In genomic region chr20:45470262-45470931, GRCh38 we compare ENCODE assay signal across 8 cellular contexts. TPM values are rescaled to one million over a fixed set of nuclear protein-coding genes. Genes with fewer than 3 reads are reported as not detected.
DNase-seq lines count a peak whose midpoint lies in the region; ATAC-seq and TF ChIP-seq lines count a peak whose summit lies in the region.

No MANE protein-coding gene starts in this region.

- H2BK12ac ChIP-seq in H9 (ENCODE audit: insufficient read length, low read depth, low read length): no peak overlapping the region

- H2AK5ac ChIP-seq in H9 (ENCODE audit: insufficient read length, low read length): no peak overlapping the region

- intact Hi-C loops in PC-9 (cut with micrococcal nuclease; ENCODE audit: unreplicated experiment) (no loop called here), testis (cut with DNase I; ENCODE audit: low total_unique reads) (no loop called here)

- no peaks in the 10 kb centered on the region for H3K79me1 ChIP-seq in H9 (ENCODE audit: insufficient read depth, low read depth, low read length, poor library complexity, severe bottlenecking)

- POLR2A ChIA-PET in PC-9 (lab: Charles Lee; ENCODE audit: unreplicated experiment): interaction anchor here (0.7 to 1.2 kb wide), 5 partner anchors 15 to 1141 kb away, joined by 4 to 15 read pairs (median 10); no protein-coding TSS in a partner anchor

- CTCF ChIA-PET in PC-9 (lab: Charles Lee): interaction anchor here (1.0 kb wide), 1 partner anchor 15 kb away, joined by 4 read pairs; no protein-coding TSS in a partner anchor

- ATAC-seq in HG02884 (IDR thresholded peaks at IDR 0.05; ENCODE audit: unreplicated experiment): no peak

- no peak overlapping the region for H3K18ac ChIP-seq in H9 (ENCODE audit: insufficient read length, low read depth, low read length)

- H3K9ac ChIP-seq in H9 (ENCODE audit: extremely low read depth, insufficient read length, low read length): peak overlapping the region; percentile 32

- TF ChIP-seq CTCF in H9 (conservative IDR thresholded peaks at IDR 0.05) (no peak), PC-9 (conservative IDR thresholded peaks at IDR 0.05) (no peak), testis (IDR thresholded peaks at IDR 0.05) (no peak)

- peaks cover 23% of the 10 kb centered on the region for H3K27me3 Mint-ChIP-seq in H9 (ENCODE audit: low read depth)

- no peak overlapping the region for H4K5ac ChIP-seq in H9 (ENCODE audit: insufficient read length, low read depth, low read length)

- H3T11ph ChIP-seq in H9 (ENCODE audit: low read length): no peak overlapping the region

- H3K79me2 ChIP-seq in H9 (ENCODE audit: insufficient read depth, low read length): no peaks in the 10 kb centered on the region
- peaks cover 27% of the 10 kb centered on the region for H3K79me2 ChIP-seq in PC-9 (ENCODE audit: low read depth)

- H3K9me3 ChIP-seq in H9 (ENCODE audit: control insufficient read depth, low read depth, low read length) (no peaks in the 10 kb centered on the region), PC-9 (ENCODE audit: insufficient read depth, low read depth) (no peaks in the 10 kb centered on the region), testis (no peaks in the 10 kb centered on the region)
- no peaks in the 10 kb centered on the region for H3K9me3 ChIP-seq in effector memory CD4-positive, alpha-beta T cell (ENCODE audit: control insufficient read depth, low read length)

- H2BK15ac ChIP-seq in H9 (ENCODE audit: low read depth, low read length): no peak overlapping the region

- peak overlapping the region in 1 of 3 experiments; percentile 29; a peak in 1 of 7 replicates for H3K27ac Mint-ChIP-seq in H9

- 0 out of 2 replicates have a peak, but pooled peaks cover 10% of the 10 kb centered on the region for H3F3A ChIP-seq in PC-9 (ENCODE audit: insufficient read depth, low read depth)

- H3K4me3 ChIP-seq in PC-9 (peak overlapping the region; percentile 67), testis (peak overlapping the region; percentile 46 to 66)
- peak overlapping the region; percentile 46 for H3K4me3 ChIP-seq in effector memory CD4-positive, alpha-beta T cell (ENCODE audit: insufficient read depth, low read depth, low read length, poor library complexity, severe bottlenecking)

- H3K4me2 ChIP-seq in H9 (ENCODE audit: insufficient read depth, insufficient read length, low read length) (peak overlapping the region; percentile 58), PC-9 (peak overlapping the region; percentile 96)

- peak overlapping the region; percentile 77 to 82 for H3K4me3 Mint-ChIP-seq in H9

- H3K4me1 Mint-ChIP-seq in H9: peaks cover 26 to 33% of the 10 kb centered on the region in 2 experiments

- peaks cover 17% of the 10 kb centered on the region; the same call in 1 of the 2 replicates for H3K36me3 ChIP-seq in PC-9 (ENCODE audit: low read depth)
- H3K36me3 ChIP-seq in effector memory CD4-positive, alpha-beta T cell (ENCODE audit: control insufficient read depth, insufficient read depth, low read length): no peaks in the 10 kb centered on the region
- no peaks in the 10 kb centered on the region for H3K36me3 ChIP-seq in testis (ENCODE audit: low read depth, missing control alignments)

- peaks cover 22% of the 10 kb centered on the region for H3K23me2 ChIP-seq in H9 (ENCODE audit: insufficient read length, low read depth, low read length, poor library complexity, severe bottlenecking)

- H3K56ac ChIP-seq in H9 (ENCODE audit: insufficient read length, low read depth, low read length): no peak overlapping the region

- no CpG with 5 or more reads among the region's 50 CpGs for WGBS in H9 (ENCODE audit: extremely low coverage, insufficient read length, low lambda C conversion rate)
- 0 to 1% methylated on average over 16 to 42 of the region's 50 CpGs for WGBS in testis, 2 donors

- no peaks in the 10 kb centered on the region for H3K9me2 ChIP-seq in PC-9 (ENCODE audit: insufficient read depth)

- peaks cover 5 to 17% (median 6%) of the 10 kb centered on the region in 3 experiments for H3K36me3 Mint-ChIP-seq in H9 (ENCODE audit: insufficient read depth in 1 of 3, low read depth in 3 of 3)

- H3K27ac ChIP-seq in H9 (ENCODE audit: insufficient read length, low read depth, low read length) (no peak overlapping the region), PC-9 (peak overlapping the region; percentile 88), testis (peak overlapping the region in 1 of 2 donors; percentile 8)
- no peak overlapping the region for H3K27ac ChIP-seq in effector memory CD4-positive, alpha-beta T cell (ENCODE audit: insufficient read depth, low read length, poor library complexity, severe bottlenecking)

- no peak overlapping the region for H2BK20ac ChIP-seq in H9 (ENCODE audit: low read depth, low read length, poor library complexity, severe bottlenecking)

- TF ChIP-seq POLR2A in testis (IDR thresholded peaks at IDR 0.05): no peak

- no peak overlapping the region for H4K91ac ChIP-seq in H9 (ENCODE audit: insufficient read length, low read depth, low read length)

- H2BK5ac ChIP-seq in H9 (ENCODE audit: insufficient read length, low read length): no peak overlapping the region

- no peak overlapping the region for H3K23ac ChIP-seq in H9 (ENCODE audit: insufficient read length, low read depth, low read length)

- H4K8ac ChIP-seq in H9 (replicated peaks; ENCODE audit: insufficient read length, low read depth, low read length): no peak overlapping the region

- peaks cover 0 to 2% of the 10 kb centered on the region in 2 experiments; a peak in 1 of 5 replicates for H3K9me3 Mint-ChIP-seq in H9

- H2AFZ ChIP-seq in H9 (ENCODE audit: low read length): no peak overlapping the region
- H2AFZ ChIP-seq in PC-9: peak overlapping the region; percentile 80

- BruUV-seq in PC-9 (replicated peaks; lab: Mats Ljungman, UMichigan): no TSS peak

- DNase-seq in GM03348 (ENCODE audit: low spot score) (peak; percentile 46), H9 (peak; percentile 70), PC-9 (peak; percentile 63 to 82), mesenteric fat pad (ENCODE audit: low spot score) (peak; percentile 89), testis (peak; percentile 62), NCI-H82 treated with DMSO at 0.1 percent for 48 hours (lab: John Stamatoyannopoulos, UW; ENCODE audit: unreplicated experiment) (no peak)
- no peak for DNase-seq in effector memory CD4-positive, alpha-beta T cell

- peak overlapping the region; percentile 27 for H2BK120ac ChIP-seq in H9 (ENCODE audit: low read depth, low read length, poor library complexity, severe bottlenecking)

- H3K4me1 ChIP-seq in H9 (ENCODE audit: insufficient read depth, low read length): no peaks in the 10 kb centered on the region
- H3K4me1 ChIP-seq in PC-9 (replicated peaks; ENCODE audit: insufficient read depth): peaks cover 29% of the 10 kb centered on the region
- H3K4me1 ChIP-seq in effector memory CD4-positive, alpha-beta T cell (ENCODE audit: control insufficient read depth, insufficient read depth, low read length, poor library complexity, severe bottlenecking): peaks cover 13% of the 10 kb centered on the region
- peaks cover 15% of the 10 kb centered on the region for H3K4me1 ChIP-seq in testis

- no peaks in the 10 kb centered on the region for H3K27me3 ChIP-seq in H9 (ENCODE audit: insufficient read depth, low read length)
- no peaks in the 10 kb centered on the region for H3K27me3 ChIP-seq in PC-9 (ENCODE audit: insufficient read depth, low read depth)
- peaks cover 31% of the 10 kb centered on the region for H3K27me3 ChIP-seq in effector memory CD4-positive, alpha-beta T cell (replicated peaks; ENCODE audit: control insufficient read depth, insufficient read depth, low read length, poor library complexity, severe bottlenecking)
- no peaks in the 10 kb centered on the region for H3K27me3 ChIP-seq in testis

- no peaks in the 10 kb centered on the region for H4K20me1 ChIP-seq in H9 (ENCODE audit: control insufficient read depth, insufficient read depth, insufficient read length)
- H4K20me1 ChIP-seq in PC-9 (ENCODE audit: insufficient read depth): no peaks in the 10 kb centered on the region

- H3K14ac ChIP-seq in H9 (ENCODE audit: insufficient read depth, low read length): peak overlapping the region; percentile 42; the same call in 1 of the 2 replicates

- no peak overlapping the region; the same call in 1 of the 2 replicates for H3K4ac ChIP-seq in H9 (ENCODE audit: low read depth, low read length)

RNA-seq across cellular contexts. Expression of gene WFDC2, which starts 0.8 kb away (rescaled TPM):
- total RNA-seq in H9 (2021) (57.1 and 59.6 TPM in 2 replicates), PC-9 (2021) (159 and 185 TPM in 2 replicates), mesenteric fat pad (not detected), testis (10 to 100 TPM in 1 of 2 donors, 1 to 10 TPM in 1; 6.1 to 32.0 TPM)
- 37.6 TPM for polyA plus RNA-seq in testis (ENCODE audit: insufficient read depth, low read depth, low replicate concordance)

RNA-seq across cellular contexts. Expression of gene SPINT3, which starts 45.0 kb away (rescaled TPM):
- total RNA-seq in H9 (2021): not detected in 2 replicates
- not detected in 2 replicates for total RNA-seq in PC-9 (2021)
- not detected for total RNA-seq in mesenteric fat pad
- not detected for total RNA-seq in testis
- not detected for polyA plus RNA-seq in testis (ENCODE audit: insufficient read depth, low read depth, low replicate concordance)

RNA-seq across cellular contexts. Expression of gene PIGT, which starts 54.5 kb away (rescaled TPM):
- 73.9 and 78.9 TPM in 2 replicates for total RNA-seq in H9 (2021)
- total RNA-seq in PC-9 (2021): 101 and 121 TPM in 2 replicates
- total RNA-seq in mesenteric fat pad: 90.9 TPM
- total RNA-seq in testis: 100 to 1,000 TPM; 115 to 140 TPM
- polyA plus RNA-seq in testis (ENCODE audit: insufficient read depth, low read depth, low replicate concordance): 137 TPM

Comparison
In these comparisons a context has a peak if more than half of its experiments do, and no peak if none do; other contexts are left out.
1. DNase-seq: peak in GM03348 (single experiment), H9 (single experiment), PC-9 (2 of 2), mesenteric fat pad (single experiment) and testis (single experiment); none in effector memory CD4-positive, alpha-beta T cell (0 of 3) and NCI-H82 treated with DMSO at 0.1 percent for 48 hours (single experiment).
2. Peak in every context shown above with its lines, with median percentiles within 50 percentile points of each other: H3K4me3 ChIP-seq.